In genomic region chr11:203945-204586, GRCh38 we compare ENCODE assay signal across 1 cellular context.
TF ChIP-seq lines count a peak whose summit lies in the region.

No MANE protein-coding gene starts in this region.

TF ChIP-seq in SK-N-SH, 30 proteins besides CTCF, POLR2A, EP300 and RAD21 (continued from another document):
- TF ChIP-seq, protein P1, sequence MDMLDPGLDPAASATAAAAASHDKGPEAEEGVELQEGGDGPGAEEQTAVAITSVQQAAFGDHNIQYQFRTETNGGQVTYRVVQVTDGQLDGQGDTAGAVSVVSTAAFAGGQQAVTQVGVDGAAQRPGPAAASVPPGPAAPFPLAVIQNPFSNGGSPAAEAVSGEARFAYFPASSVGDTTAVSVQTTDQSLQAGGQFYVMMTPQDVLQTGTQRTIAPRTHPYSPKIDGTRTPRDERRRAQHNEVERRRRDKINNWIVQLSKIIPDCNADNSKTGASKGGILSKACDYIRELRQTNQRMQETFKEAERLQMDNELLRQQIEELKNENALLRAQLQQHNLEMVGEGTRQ (IDR thresholded peaks at IDR 0.05; ENCODE audit: borderline replicate concordance, low read depth, low read length), result no peak
- TF ChIP-seq TCF12 (IDR thresholded peaks at IDR 0.05) (no peak), SIN3A (IDR thresholded peaks at IDR 0.05; ENCODE audit: borderline replicate concordance, low read depth, low read length) (no peak), TEAD4 (IDR thresholded peaks at IDR 0.05; ENCODE audit: borderline replicate concordance, insufficient read depth) (no peak), EZH2phosphoT487 (IDR thresholded peaks at IDR 0.05; ENCODE audit: borderline replicate concordance, low read depth) (no peak)
- TF ChIP-seq, protein P2, sequence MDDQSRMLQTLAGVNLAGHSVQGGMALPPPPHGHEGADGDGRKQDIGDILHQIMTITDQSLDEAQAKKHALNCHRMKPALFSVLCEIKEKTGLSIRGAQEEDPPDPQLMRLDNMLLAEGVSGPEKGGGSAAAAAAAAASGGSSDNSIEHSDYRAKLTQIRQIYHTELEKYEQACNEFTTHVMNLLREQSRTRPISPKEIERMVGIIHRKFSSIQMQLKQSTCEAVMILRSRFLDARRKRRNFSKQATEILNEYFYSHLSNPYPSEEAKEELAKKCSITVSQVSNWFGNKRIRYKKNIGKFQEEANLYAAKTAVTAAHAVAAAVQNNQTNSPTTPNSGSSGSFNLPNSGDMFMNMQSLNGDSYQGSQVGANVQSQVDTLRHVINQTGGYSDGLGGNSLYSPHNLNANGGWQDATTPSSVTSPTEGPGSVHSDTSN (IDR thresholded peaks at IDR 0.05), result no peak
